In the genomic region with DNA sequence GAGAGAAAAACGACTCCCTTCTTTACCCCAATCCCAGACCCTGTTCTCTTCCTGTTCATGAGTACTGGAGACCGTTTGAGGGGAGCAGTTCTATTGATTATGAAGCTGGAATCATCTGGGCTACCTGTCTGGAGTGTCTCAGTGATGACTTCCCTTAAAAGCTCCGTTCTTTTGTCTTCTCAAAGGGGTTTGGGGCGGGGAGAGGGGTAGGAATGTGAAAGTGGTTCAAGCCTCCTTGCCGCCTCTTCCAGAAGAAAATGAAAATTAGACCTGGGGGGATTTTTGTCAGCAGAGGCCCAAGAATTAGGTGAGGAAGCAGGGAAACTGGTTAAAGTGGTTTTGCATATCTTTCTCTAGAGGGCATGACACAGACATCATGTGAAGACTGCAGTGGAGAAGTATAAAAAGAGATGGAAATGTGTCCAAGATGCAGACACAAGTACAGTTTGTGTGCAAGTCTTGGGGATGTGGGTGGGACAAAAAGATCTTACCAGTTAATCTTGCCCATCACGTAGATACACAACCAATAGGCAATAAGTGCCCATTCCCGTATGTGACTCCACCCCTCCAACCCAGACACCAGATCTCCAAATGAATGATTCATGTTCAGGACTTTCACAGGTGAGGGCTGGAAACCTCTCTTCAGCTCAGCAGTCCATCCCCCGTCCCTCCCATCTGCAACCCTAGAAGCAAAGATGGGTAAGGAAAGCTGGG, we compare ENCODE assay signal across 8 cellular contexts. TPM values are rescaled to one million over a fixed set of nuclear protein-coding genes. Genes with fewer than 3 reads are reported as not detected.
A peak's percentile ranks its signal among the peaks of the same experiment; 100 is the strongest.
DNase-seq lines count a peak whose midpoint lies in the region; ATAC-seq and TF ChIP-seq lines count a peak whose summit lies in the region.

No MANE protein-coding gene starts in this region.

- no peaks in the 10 kb centered on the region for H3K27me3 ChIP-seq in HAP-1 (ENCODE audit: low read depth)

- no peaks in the 10 kb centered on the region for H3K36me3 Mint-ChIP-seq in progenitor cell of endocrine pancreas (ENCODE audit: insufficient read depth)

- in situ Hi-C loops in ACHN (cut with HindIII; ENCODE audit: low pct_ligation_motif_present, low pct_unique_long_range_greater_than_20kb, low sequenced_read_pairs) (no loop called here), HAP-1 (cut with MboI; ENCODE audit: low sequenced_read_pairs) (no loop called here)

- H3K27me3 Mint-ChIP-seq in progenitor cell of endocrine pancreas: peaks cover 11% of the 10 kb centered on the region

- TF ChIP-seq CTCF in progenitor cell of endocrine pancreas (IDR thresholded peaks at IDR 0.05; ENCODE audit: unreplicated experiment): no peak

- no peaks in the 10 kb centered on the region for H3K9me3 Mint-ChIP-seq in progenitor cell of endocrine pancreas (ENCODE audit: low read depth)

- H3K4me1 Mint-ChIP-seq in progenitor cell of endocrine pancreas (ENCODE audit: low read depth): peaks cover 32% of the 10 kb centered on the region

- peak overlapping the region; percentile 74 for H3K4me3 Mint-ChIP-seq in progenitor cell of endocrine pancreas (ENCODE audit: low read depth)

- peak overlapping the region; percentile 29 for H3K4me3 ChIP-seq in HAP-1

- no peaks in the 10 kb centered on the region for H3K9me3 ChIP-seq in HAP-1

- DNase-seq in ACHN (peak; percentile 84), HAP-1 (ENCODE audit: low spot score in 2 of 2) (no peak), SW480 (ENCODE audit: low spot score) (peak; percentile 84), fibroblast of peridontal ligament (ENCODE audit: extremely low read depth) (peak; percentile 65), progenitor cell of endocrine pancreas (ENCODE audit: low spot score, unreplicated experiment) (no peak), NOMO-1 treated with dmso at 0.1 percent for 144 hours (lab: John Stamatoyannopoulos, UW; ENCODE audit: unreplicated experiment) (no peak)
- DNase-seq in effector CD4-positive, alpha-beta T cell: no peak

- no peaks in the 10 kb centered on the region for H3K36me3 ChIP-seq in HAP-1 (replicated peaks)

- peak overlapping the region; percentile 80 for H3K27ac Mint-ChIP-seq in progenitor cell of endocrine pancreas

- H3K4me1 ChIP-seq in HAP-1: peaks cover 23% of the 10 kb centered on the region

- ATAC-seq in GM18870 (IDR thresholded peaks at IDR 0.05; ENCODE audit: unreplicated experiment): no peak

RNA-seq across cellular contexts. Expression of a gene that starts 0.5 kb away (rescaled TPM):
- 8.5 and 10.6 TPM in 2 replicates for total RNA-seq in progenitor cell of endocrine pancreas

RNA-seq across cellular contexts. Expression of a gene that starts 9.5 kb away (rescaled TPM):
- total RNA-seq in progenitor cell of endocrine pancreas: 67.5 and 72.8 TPM in 2 replicates

RNA-seq across cellular contexts. Expression of a gene that starts 19.5 kb away (rescaled TPM):
- 16.9 and 21.8 TPM in 2 replicates for total RNA-seq in progenitor cell of endocrine pancreas

RNA-seq across cellular contexts. Expression of a gene that starts 37.8 kb away (rescaled TPM):
- total RNA-seq in progenitor cell of endocrine pancreas: 10.9 and 12.1 TPM in 2 replicates

Comparison
In these comparisons a context has a peak if more than half of its experiments do, and no peak if none do; other contexts are left out.
1. DNase-seq: peak in ACHN (single experiment), SW480 (single experiment) and fibroblast of peridontal ligament (single experiment); none in HAP-1 (0 of 2), progenitor cell of endocrine pancreas (single experiment), NOMO-1 treated with dmso at 0.1 percent for 144 hours (single experiment) and effector CD4-positive, alpha-beta T cell (single experiment).